In genomic region chr14:64771161-64771560, GRCh38 we compare ENCODE assay signal across 30 cellular contexts.
"Had no signal": no experiment of that assay in that cellular context is flagged by ENCODE, and none has a peak within 500 bp of the region (broad histone marks: within the 10 kb centered on the region; RNA-seq: fewer than 3 reads in every experiment).

No MANE protein-coding gene starts in this region.

- DNase-seq: activated CD4-positive, alpha-beta memory T cell treated with anti-CD3 and anti-CD28 coated beads, Interleukin-2, amount 10 ng/mL, durations not matched to agents 7 days and 5 days; activated CD4-positive, alpha-beta T cell treated with anti-CD3 and anti-CD28 coated beads for 1 hour; activated CD4-positive, alpha-beta T cell treated with anti-CD3 and anti-CD28 coated beads for 4 hours; activated CD4-positive, alpha-beta T cell treated with anti-CD3 and anti-CD28 coated beads, Interleukin-2, amount 10 ng/mL, durations not matched to agents 7 days and 5 days; activated CD4-positive, alpha-beta T cell treated with anti-CD3 and anti-CD28 coated beads, Interleukin-2, amount 50 U/mL, for 4 hours; activated CD8-positive, alpha-beta memory T cell treated with anti-CD3 and anti-CD28 coated beads, Interleukin-2, amount 50 U/mL, for 48 hours; activated effector memory CD4-positive, alpha-beta T cell treated with Interleukin-2 at 50 U/mL for 16 hours; activated gamma-delta T cell treated with Interleukin-2 at 50 U/mL for 16 hours; activated naive CD4-positive, alpha-beta T cell treated with anti-CD3 and anti-CD28 coated beads, Interleukin-2, amount 50 U/mL, for 16 hours; activated naive CD4-positive, alpha-beta T cell treated with Interleukin-2 at 50 U/mL for 16 hours; activated T-cell treated with anti-CD3 and anti-CD28 coated beads for 4 hours; activated T-cell treated with anti-CD3 and anti-CD28 coated beads, Interleukin-2, amount 50 U/mL, for 24 hours; activated T-cell treated with anti-CD3 and anti-CD28 coated beads, Interleukin-2, amount 50 U/mL, for 72 hours; amniotic stem cell; anterior cingulate cortex; caudate nucleus; cortex of kidney; dermis blood vessel endothelial cell; effector CD4-positive, alpha-beta T cell; effector memory CD8-positive, alpha-beta T cell; erythroblast; foreskin keratinocyte; gastrocnemius medialis; heart right ventricle; T-helper 1 cell; T-helper 2 cell had no signal

- H3K36me3 Mint-ChIP-seq: activated naive CD8-positive, alpha-beta T cell had no signal

- H3K27me3 Mint-ChIP-seq: activated CD4-positive, alpha-beta T cell treated with anti-CD3 and anti-CD28 coated beads, Interleukin-2, amount 10 ng/mL, durations not matched to agents 7 days and 5 days; activated naive CD8-positive, alpha-beta T cell; activated T-cell treated with anti-CD3 and anti-CD28 coated beads, Interleukin-2, amount 50 U/mL, for 24 hours had no signal

- H3K27ac Mint-ChIP-seq: activated CD4-positive, alpha-beta memory T cell treated with anti-CD3 and anti-CD28 coated beads, Interleukin-2, amount 10 ng/mL, durations not matched to agents 7 days and 5 days; activated CD4-positive, alpha-beta T cell treated with anti-CD3 and anti-CD28 coated beads, Interleukin-2, amount 10 ng/mL, durations not matched to agents 7 days and 5 days; activated naive CD8-positive, alpha-beta T cell; activated T-cell treated with anti-CD3 and anti-CD28 coated beads, Interleukin-2, amount 50 U/mL, for 24 hours; activated T-cell treated with anti-CD3 and anti-CD28 coated beads, Interleukin-2, amount 50 U/mL, for 72 hours; effector memory CD8-positive, alpha-beta T cell had no signal

- H3K27me3 ChIP-seq: esophagus muscularis mucosa, gastrocnemius medialis, heart right ventricle had no signal

- H3K27ac ChIP-seq: esophagus muscularis mucosa, foreskin keratinocyte, gastrocnemius medialis, heart right ventricle had no signal

- FAIRE-seq: astrocyte, colon had no signal

- H3K4me1 ChIP-seq: esophagus muscularis mucosa, gastrocnemius medialis, heart right ventricle had no signal

- H3K4me3 Mint-ChIP-seq: activated CD4-positive, alpha-beta memory T cell treated with anti-CD3 and anti-CD28 coated beads, Interleukin-2, amount 10 ng/mL, durations not matched to agents 7 days and 5 days; activated CD4-positive, alpha-beta T cell treated with anti-CD3 and anti-CD28 coated beads, Interleukin-2, amount 10 ng/mL, durations not matched to agents 7 days and 5 days; activated naive CD8-positive, alpha-beta T cell; activated T-cell treated with anti-CD3 and anti-CD28 coated beads, Interleukin-2, amount 50 U/mL, for 24 hours; activated T-cell treated with anti-CD3 and anti-CD28 coated beads, Interleukin-2, amount 50 U/mL, for 72 hours; effector memory CD8-positive, alpha-beta T cell had no signal

- H3K9me3 Mint-ChIP-seq: activated CD4-positive, alpha-beta memory T cell treated with anti-CD3 and anti-CD28 coated beads, Interleukin-2, amount 10 ng/mL, durations not matched to agents 7 days and 5 days; activated CD4-positive, alpha-beta T cell treated with anti-CD3 and anti-CD28 coated beads, Interleukin-2, amount 10 ng/mL, durations not matched to agents 7 days and 5 days; activated T-cell treated with anti-CD3 and anti-CD28 coated beads, Interleukin-2, amount 50 U/mL, for 24 hours; activated T-cell treated with anti-CD3 and anti-CD28 coated beads, Interleukin-2, amount 50 U/mL, for 72 hours; effector memory CD8-positive, alpha-beta T cell had no signal

- H3K4me3 ChIP-seq: esophagus muscularis mucosa, gastrocnemius medialis, heart right ventricle had no signal

- ATAC-seq: activated T-cell treated with anti-CD3 and anti-CD28 coated beads, Interleukin-2, amount 50 U/mL, for 72 hours; effector memory CD8-positive, alpha-beta T cell; foreskin keratinocyte; gastrocnemius medialis; heart right ventricle had no signal

- H3K9me3 ChIP-seq: esophagus muscularis mucosa, gastrocnemius medialis, heart right ventricle had no signal
